ENCODE assay signal across 33 cellular contexts in the genomic region with DNA sequence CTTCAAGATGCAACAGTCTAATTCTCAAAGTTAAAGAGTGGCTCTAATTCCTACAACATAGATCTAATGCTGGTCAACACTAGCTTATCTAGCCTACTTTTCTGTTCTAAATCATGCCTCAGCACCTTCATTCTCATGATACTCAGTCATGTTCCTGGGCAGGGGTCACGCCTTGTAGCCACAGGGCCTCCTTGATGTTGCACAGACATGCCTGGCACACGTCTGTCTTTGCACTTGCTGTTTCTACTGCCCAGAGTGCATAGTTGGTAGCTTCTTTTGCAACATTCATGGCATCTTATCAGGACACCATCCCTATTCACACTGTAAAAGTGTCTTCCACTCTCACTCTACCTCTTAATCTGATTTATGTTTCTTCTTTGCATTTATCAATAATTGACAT.
"Had no signal": no experiment of that assay in that cellular context is flagged by ENCODE, and none has a peak within 500 bp of the region (broad histone marks: within the 10 kb centered on the region; RNA-seq: fewer than 3 reads in every experiment).

No MANE protein-coding gene starts in this region.

- H3K27me3 Mint-ChIP-seq: activated CD8-positive, alpha-beta T cell treated with anti-CD3 and anti-CD28 coated beads for 36 hours; central memory CD8-positive, alpha-beta T cell; dendritic cell treated with granulocyte-macrophage colony-stimulating factor and Interleukin-4, amounts not matched to agents 40 ng/mL and 50 ng/mL, for 4 days had no signal

- H3K79me2 ChIP-seq: hepatocyte had no signal

- H3K4me1 Mint-ChIP-seq: activated T-helper 17 cell treated with anti-CD3 and anti-CD28 coated beads, Interleukin-2, amount 50 U/mL, for 72 hours; central memory CD8-positive, alpha-beta T cell; endodermal cell had no signal

- H2AFZ ChIP-seq: hepatocyte had no signal

- H3K27me3 ChIP-seq: body of pancreas, esophagus muscularis mucosa, gastroesophageal sphincter, hepatocyte had no signal

- ATAC-seq: activated CD4-positive, CD25-positive, alpha-beta regulatory T cell treated with anti-CD3 and anti-CD28 coated beads, Interleukin-2, amount 50 U/mL, for 24 hours; activated CD8-positive, alpha-beta T cell treated with anti-CD3 and anti-CD28 coated beads for 36 hours; activated T-cell treated with anti-CD3 and anti-CD28 coated beads, Interleukin-2, amount 50 U/mL, for 4 hours; activated T-helper 17 cell treated with anti-CD3 and anti-CD28 coated beads, Interleukin-2, amount 50 U/mL, for 72 hours; body of pancreas; gastroesophageal sphincter; heart right ventricle had no signal

- H3K9me3 ChIP-seq: body of pancreas, esophagus muscularis mucosa, gastroesophageal sphincter, heart right ventricle had no signal

- H3K4me3 Mint-ChIP-seq: activated B cell treated with CpG ODN at 0.5 μM for 24 hours; activated CD8-positive, alpha-beta T cell treated with anti-CD3 and anti-CD28 coated beads for 36 hours; activated naive CD8-positive, alpha-beta T cell; activated T-cell treated with anti-CD3 and anti-CD28 coated beads, Interleukin-2, amount 50 U/mL, for 4 hours; activated T-helper 17 cell treated with anti-CD3 and anti-CD28 coated beads, Interleukin-2, amount 50 U/mL, for 72 hours; central memory CD8-positive, alpha-beta T cell; dendritic cell treated with granulocyte-macrophage colony-stimulating factor and Interleukin-4, amounts not matched to agents 40 ng/mL and 50 ng/mL, for 4 days; endodermal cell; T-helper 2 cell treated with Interferon-gamma antibody and Interleukin-4, amounts not matched to agents 5 μg/mL and 100 μg/mL, for 36 hours had no signal

- DNase-seq: activated B cell treated with CpG ODN at 0.5 μM for 24 hours; activated CD4-positive, alpha-beta T cell treated with anti-CD3 and anti-CD28 coated beads for 48 hours; activated CD4-positive, alpha-beta T cell treated with anti-CD3 and anti-CD28 coated beads, Interleukin-2, amount 50 U/mL, for 1 hour; activated CD4-positive, alpha-beta T cell treated with anti-CD3 and anti-CD28 coated beads, Interleukin-2, amount 50 U/mL, for 48 hours; activated CD8-positive, alpha-beta memory T cell treated with anti-CD3 and anti-CD28 coated beads for 24 hours; activated CD8-positive, alpha-beta T cell treated with anti-CD3 and anti-CD28 coated beads for 36 hours; activated effector memory CD4-positive, alpha-beta T cell treated with Interleukin-2 at 50 U/mL for 16 hours; activated gamma-delta T cell treated with Interleukin-2 at 50 U/mL for 16 hours; activated naive CD4-positive, alpha-beta T cell treated with anti-CD3 and anti-CD28 coated beads, Interleukin-2, amount 50 U/mL, for 16 hours; activated naive CD4-positive, alpha-beta T cell treated with Interleukin-2 at 50 U/mL for 16 hours; activated T-cell treated with anti-CD3 and anti-CD28 coated beads, Interleukin-2, amount 50 U/mL, for 4 hours; amniotic stem cell; anterior cingulate cortex; body of pancreas; dorsolateral prefrontal cortex; effector memory CD4-positive, alpha-beta T cell; endodermal cell; erythroblast; foreskin melanocyte; heart right ventricle; T1000; WERI-Rb-1 had no signal

- H3K36me3 ChIP-seq: cardiac muscle cell, esophagus muscularis mucosa, gastroesophageal sphincter, heart right ventricle, WERI-Rb-1 had no signal

- H3K4me1 ChIP-seq: esophagus muscularis mucosa, gastroesophageal sphincter, heart right ventricle had no signal

- H3K4me2 ChIP-seq: hepatocyte had no signal

- H3K27ac Mint-ChIP-seq: activated B cell treated with CpG ODN at 0.5 μM for 24 hours; activated CD8-positive, alpha-beta T cell treated with anti-CD3 and anti-CD28 coated beads for 36 hours; activated naive CD8-positive, alpha-beta T cell; activated T-helper 17 cell treated with anti-CD3 and anti-CD28 coated beads, Interleukin-2, amount 50 U/mL, for 72 hours; dendritic cell treated with granulocyte-macrophage colony-stimulating factor and Interleukin-4, amounts not matched to agents 40 ng/mL and 50 ng/mL, for 4 days; endodermal cell; T-helper 2 cell treated with Interferon-gamma antibody and Interleukin-4, amounts not matched to agents 5 μg/mL and 100 μg/mL, for 36 hours had no signal

- H3K36me3 Mint-ChIP-seq: activated naive CD8-positive, alpha-beta T cell had no signal

- H3K9me3 Mint-ChIP-seq: activated B cell treated with CpG ODN at 0.5 μM for 24 hours; activated CD8-positive, alpha-beta T cell treated with anti-CD3 and anti-CD28 coated beads for 36 hours; activated T-cell treated with anti-CD3 and anti-CD28 coated beads, Interleukin-2, amount 50 U/mL, for 4 hours; dendritic cell treated with granulocyte-macrophage colony-stimulating factor and Interleukin-4, amounts not matched to agents 40 ng/mL and 50 ng/mL, for 4 days; endodermal cell; T-helper 2 cell treated with Interferon-gamma antibody and Interleukin-4, amounts not matched to agents 5 μg/mL and 100 μg/mL, for 36 hours had no signal

- H3K4me3 ChIP-seq: body of pancreas, cardiac muscle cell, coronary artery, dorsolateral prefrontal cortex, esophagus muscularis mucosa, gastroesophageal sphincter, heart right ventricle, hepatocyte had no signal

- H3K27ac ChIP-seq: body of pancreas, cardiac muscle cell, coronary artery, dorsolateral prefrontal cortex, esophagus muscularis mucosa, gastroesophageal sphincter, heart right ventricle, hepatocyte, WERI-Rb-1 had no signal
